In the genomic region with DNA sequence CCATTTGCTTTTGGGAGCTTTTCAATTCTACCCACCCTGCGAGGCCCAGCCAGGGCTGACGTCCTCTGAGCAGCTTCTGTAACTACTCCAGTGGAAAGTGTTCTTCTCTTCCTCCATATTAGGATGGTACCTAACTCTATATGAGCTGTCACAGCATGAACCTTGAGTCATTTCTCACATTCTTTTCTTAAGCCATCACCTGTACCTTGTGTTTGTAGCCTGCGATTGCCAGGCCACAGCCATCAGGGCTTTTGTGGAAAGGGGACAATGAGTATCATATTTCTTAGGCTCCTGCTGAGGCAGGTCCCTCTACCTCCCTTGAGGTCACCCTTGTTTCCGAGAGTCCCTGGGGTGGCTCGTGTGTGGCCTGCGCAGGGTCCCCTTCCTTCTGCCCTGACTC, we compare ENCODE assay signal across 25 cellular contexts.
A peak's percentile ranks its signal among the peaks of the same experiment; 100 is the strongest.
DNase-seq lines count a peak whose midpoint lies in the region; ATAC-seq, FAIRE-seq and TF ChIP-seq lines count a peak whose summit lies in the region.
"Had no signal": no experiment of that assay in that cellular context is flagged by ENCODE, and none has a peak within 500 bp of the region (broad histone marks: within the 10 kb centered on the region; RNA-seq: fewer than 3 reads in every experiment).

No MANE protein-coding gene starts in this region.

- no peaks in the 10 kb centered on the region for H3K9me1 ChIP-seq in keratinocyte (ENCODE audit: control insufficient read depth, extremely low read depth, insufficient read depth, low read length)

- H3K4me1 ChIP-seq in RWPE2 (ENCODE audit: insufficient read depth, poor library complexity, severe bottlenecking) (peaks cover 63% of the 10 kb centered on the region), keratinocyte (ENCODE audit: control insufficient read depth, extremely low read depth, insufficient read depth, low read length) (peaks cover 57% of the 10 kb centered on the region)
- H3K4me1 ChIP-seq: pancreas had no signal

- H4K20me1 ChIP-seq in keratinocyte (ENCODE audit: control insufficient read depth, extremely low read depth, insufficient read depth, low read length) = no peaks in the 10 kb centered on the region

- H3K27me3 Mint-ChIP-seq in HFFc6 (ENCODE audit: insufficient read depth) = no peaks in the 10 kb centered on the region
- H3K27me3 Mint-ChIP-seq in naive thymus-derived CD8-positive, alpha-beta T cell = peaks cover 0 to 2% (median 0%) of the 10 kb centered on the region in 5 donors
- H3K27me3 Mint-ChIP-seq: activated naive CD8-positive, alpha-beta T cell treated with anti-CD3 and anti-CD28 coated beads, Interleukin-2, amount 10 ng/mL, durations not matched to agents 7 days and 5 days had no signal

- peak overlapping the region; percentile 13 for H3K27ac ChIP-seq in AG04450 (ENCODE audit: low read depth, low read length)
- peak overlapping the region; percentile 100 for H3K27ac ChIP-seq in RWPE2 (ENCODE audit: poor library complexity, severe bottlenecking)
- peak overlapping the region; percentile 97 for H3K27ac ChIP-seq in keratinocyte (ENCODE audit: control insufficient read depth, insufficient read depth, low read length)
- H3K27ac ChIP-seq: gastrocnemius medialis, hepatocyte, left lung, pancreas, thoracic aorta, VCaP had no signal

- no peaks in the 10 kb centered on the region for H3K27me3 ChIP-seq in AG04450 (ENCODE audit: control insufficient read depth, insufficient read depth, low read length)
- no peaks in the 10 kb centered on the region for H3K27me3 ChIP-seq in RWPE2 (ENCODE audit: insufficient read depth, poor library complexity, severe bottlenecking)
- H3K27me3 ChIP-seq in keratinocyte (ENCODE audit: control insufficient read depth, extremely low read depth, insufficient read depth, low read length) = no peaks in the 10 kb centered on the region
- H3K27me3 ChIP-seq: gastrocnemius medialis, hepatocyte, left lung, pancreas had no signal

- H2AFZ ChIP-seq in keratinocyte (ENCODE audit: control insufficient read depth, low read length) = no peak overlapping the region
- H2AFZ ChIP-seq: hepatocyte had no signal

- POLR2A ChIA-PET in AG04450 (lab: Yijun Ruan, JAX) = no interaction called here
- POLR2A ChIA-PET in naive thymus-derived CD8-positive, alpha-beta T cell (lab: Charles Lee) = no interaction called here

- H3K9ac ChIP-seq in keratinocyte (ENCODE audit: control insufficient read depth, extremely low read depth, insufficient read depth, low read length) = peak overlapping the region; percentile 60

- H3K36me3 ChIP-seq in RWPE2 (ENCODE audit: low read depth) (no peaks in the 10 kb centered on the region), keratinocyte (ENCODE audit: control insufficient read depth in 2 of 2, extremely low read depth in 1 of 2, insufficient read depth in 2 of 2, low read length in 2 of 2) (no peaks in the 10 kb centered on the region)
- H3K36me3 ChIP-seq: gastrocnemius medialis, left lung, pancreas, thoracic aorta had no signal

- CTCF ChIA-PET in AG04450 (lab: Charles Lee) = interaction anchor here (1.7 kb wide), 1 partner anchor 43 kb away, joined by 4 read pairs; no protein-coding TSS in a partner anchor

- DNase-seq in AG04450 (ENCODE audit: low read depth, low spot score) (no peak), HFFc6 (no peak), RWPE2 (ENCODE audit: low spot score) (no peak), keratinocyte (ENCODE audit: low read depth, low spot score) (no peak), NCI-H1092 (lab: John Stamatoyannopoulos, UW) (no peak), superior temporal gyrus (ENCODE audit: extremely low spot score) (no peak)
- DNase-seq in naive thymus-derived CD8-positive, alpha-beta T cell = no peak
- DNase-seq: activated CD4-positive, alpha-beta T cell treated with anti-CD3 and anti-CD28 coated beads, Interleukin-2, amount 50 U/mL, for 1 hour; activated naive CD8-positive, alpha-beta T cell treated with anti-CD3 and anti-CD28 coated beads, Interleukin-2, amount 10 ng/mL, durations not matched to agents 7 days and 5 days; effector CD4-positive, alpha-beta T cell; gastrocnemius medialis; GOT3; left lung; midbrain; NCI-H1105; NCI-H2171 treated with DMSO at 0.1 percent for 48 hours; NCI-H526; stimulated activated CD4-positive, alpha-beta T cell treated with anti-CD3 and anti-CD28 coated beads, Interleukin-4, amount 100 ng/mL, for 1 hour; stimulated activated naive B cell treated with anti-CD40 and anti-IgM and Interleukin-4, amounts not matched to agents 10 μg/mL and 1 μg/mL and 100 μg/mL, for 72 hours had no signal

- H3K4me2 ChIP-seq in keratinocyte (ENCODE audit: control insufficient read depth, extremely low read depth, insufficient read depth, low read depth, low read length) = peak overlapping the region; percentile 27
- H3K4me2 ChIP-seq: hepatocyte had no signal

- peak overlapping the region; percentile 92 for H3K27ac Mint-ChIP-seq in HFFc6
- no peak overlapping the region for H3K27ac Mint-ChIP-seq in naive thymus-derived CD8-positive, alpha-beta T cell
- H3K27ac Mint-ChIP-seq: activated naive CD8-positive, alpha-beta T cell treated with anti-CD3 and anti-CD28 coated beads, Interleukin-2, amount 10 ng/mL, durations not matched to agents 7 days and 5 days; stimulated activated naive B cell treated with anti-CD40 and anti-IgM and Interleukin-4, amounts not matched to agents 10 μg/mL and 1 μg/mL and 100 μg/mL, for 72 hours had no signal

- TF ChIP-seq CTCF in AG04450 (IDR thresholded peaks at IDR 0.05; ENCODE audit: low read depth, low read length) (no peak), HFFc6 (IDR thresholded peaks at IDR 0.05) (no peak), RWPE2 (IDR thresholded peaks at IDR 0.05; ENCODE audit: poor library complexity, severe bottlenecking) (no peak), keratinocyte (optimal IDR thresholded peaks at IDR 0.05 in 1 of 3, IDR thresholded peaks at IDR 0.05 in 1 of 3, conservative IDR thresholded peaks at IDR 0.05 in 1 of 3; ENCODE audit: extremely low read depth in 1 of 3, insufficient read depth in 2 of 3, low read length in 3 of 3) (no peak)

- dilution Hi-C loops in keratinocyte (cut with MboI; ENCODE audit: extremely low pct_ligation_motif_present, low sequenced_read_pairs) = no loop called here

- H3K4me3 Mint-ChIP-seq in HFFc6 = no peak overlapping the region; the same call in 1 of the 2 replicates
- no peak overlapping the region for H3K4me3 Mint-ChIP-seq in naive thymus-derived CD8-positive, alpha-beta T cell
- H3K4me3 Mint-ChIP-seq: activated naive CD8-positive, alpha-beta T cell treated with anti-CD3 and anti-CD28 coated beads, Interleukin-2, amount 10 ng/mL, durations not matched to agents 7 days and 5 days; natural killer cell treated with Interleukin-12 subunit alpha and Interleukin-12 subunit beta and Interleukin-15 and Interleukin-18, amount 100 ng/mL, for 72 hours; stimulated activated naive B cell treated with anti-CD40 and anti-IgM and Interleukin-4, amounts not matched to agents 10 μg/mL and 1 μg/mL and 100 μg/mL, for 72 hours had no signal

- peaks cover 97% of the 10 kb centered on the region for H3K4me1 Mint-ChIP-seq in HFFc6 (ENCODE audit: low read depth)
- H3K4me1 Mint-ChIP-seq in naive thymus-derived CD8-positive, alpha-beta T cell = peaks cover 4 to 12% (median 9%) of the 10 kb centered on the region in 4 donors

- FAIRE-seq in keratinocyte (lab: Jason Lieb, UNC) = peak; percentile 72
- FAIRE-seq: GM12891, pancreas had no signal

- no peaks in the 10 kb centered on the region for H3K79me2 ChIP-seq in keratinocyte (ENCODE audit: control insufficient read depth, insufficient read depth, low read length)
- H3K79me2 ChIP-seq: hepatocyte had no signal

- H3K9me3 Mint-ChIP-seq in HFFc6 = no peaks in the 10 kb centered on the region
- H3K9me3 Mint-ChIP-seq in naive thymus-derived CD8-positive, alpha-beta T cell = no peaks in the 10 kb centered on the region

- no peak for ATAC-seq in RWPE2 (ENCODE audit: low read depth)
- no peak for ATAC-seq in naive thymus-derived CD8-positive, alpha-beta T cell
- ATAC-seq: gastrocnemius medialis, left lung, pancreas had no signal

- H3K9me3 ChIP-seq in AG04450 (ENCODE audit: control insufficient read depth, insufficient read depth, low read length) (no peaks in the 10 kb centered on the region; the same call in 1 of the 2 replicates), RWPE2 (ENCODE audit: severe bottlenecking) (no peaks in the 10 kb centered on the region), keratinocyte (ENCODE audit: control insufficient read depth, low read depth, low read length) (no peaks in the 10 kb centered on the region)
- H3K9me3 ChIP-seq: gastrocnemius medialis, left lung, pancreas, thoracic aorta had no signal

- peaks cover 10% of the 10 kb centered on the region for H3K36me3 Mint-ChIP-seq in HFFc6 (ENCODE audit: low read depth)
- no peaks in the 10 kb centered on the region for H3K36me3 Mint-ChIP-seq in naive thymus-derived CD8-positive, alpha-beta T cell
- H3K36me3 Mint-ChIP-seq: natural killer cell treated with Interleukin-12 subunit alpha and Interleukin-12 subunit beta and Interleukin-15 and Interleukin-18, amount 100 ng/mL, for 72 hours; stimulated activated naive B cell treated with anti-CD40 and anti-IgM and Interleukin-4, amounts not matched to agents 10 μg/mL and 1 μg/mL and 100 μg/mL, for 72 hours had no signal

- H3K4me3 ChIP-seq in AG04450 (ENCODE audit: low read depth, low read length) = no peak overlapping the region
- H3K4me3 ChIP-seq in RWPE2 (ENCODE audit: severe bottlenecking) = no peak overlapping the region
- no peak overlapping the region for H3K4me3 ChIP-seq in keratinocyte (ENCODE audit: control insufficient read depth in 2 of 3, extremely low read depth in 1 of 3, insufficient read depth in 2 of 3, low read depth in 1 of 3, low read length in 3 of 3)
- H3K4me3 ChIP-seq: gastrocnemius medialis, hepatocyte, left lung, pancreas, thoracic aorta had no signal

Comparison
In these comparisons a context has a peak if more than half of its experiments do, and no peak if none do; other contexts are left out.
1. H3K27ac ChIP-seq: peak in every context shown above with its lines; median percentile 100 in RWPE2; 97 in keratinocyte; 13 in AG04450.